13 cellular contexts compared by ENCODE assay signal in the genomic region with DNA sequence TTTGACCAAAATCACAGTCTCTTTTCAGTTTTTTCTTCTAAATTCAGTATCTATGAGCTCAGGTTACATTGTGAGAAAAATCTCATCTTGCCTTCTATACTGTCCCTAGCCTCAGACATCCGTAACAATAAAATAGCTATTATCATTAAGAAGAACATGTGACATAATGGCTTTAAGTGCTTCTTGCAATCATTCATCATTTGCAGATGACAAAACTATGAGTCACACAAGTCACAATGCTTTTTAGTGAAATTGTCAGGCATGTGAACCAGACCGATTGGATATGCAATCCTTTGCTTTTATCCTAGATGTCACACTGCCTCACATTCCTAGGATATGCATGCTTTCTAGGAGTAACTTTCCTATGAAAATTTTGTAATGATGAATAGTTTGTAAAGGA.
DNase-seq lines count a peak whose midpoint lies in the region; TF ChIP-seq lines count a peak whose summit lies in the region.
"Had no signal": no experiment of that assay in that cellular context is flagged by ENCODE, and none has a peak within 500 bp of the region (broad histone marks: within the 10 kb centered on the region; RNA-seq: fewer than 3 reads in every experiment).

No MANE protein-coding gene starts in this region.

- no peak for TF ChIP-seq CTCF in fibroblast of mammary gland (conservative IDR thresholded peaks at IDR 0.05; ENCODE audit: control insufficient read depth, insufficient read depth, low read depth, low read length)
- no peak for TF ChIP-seq CTCF in smooth muscle cell (IDR thresholded peaks at IDR 0.05; ENCODE audit: borderline replicate concordance, insufficient read depth, poor library complexity, severe bottlenecking)

- H2AFZ ChIP-seq in smooth muscle cell (ENCODE audit: low read depth): no peak overlapping the region

- H3F3A ChIP-seq in smooth muscle cell (ENCODE audit: low read depth): no peaks in the 10 kb centered on the region

- H3K4me3 ChIP-seq in fibroblast of mammary gland (ENCODE audit: control insufficient read depth, low read depth, low read length) (no peak overlapping the region), smooth muscle cell (no peak overlapping the region)
- H3K4me3 ChIP-seq: lung, upper lobe of left lung had no signal

- DNase-seq in DMS153 (lab: John Stamatoyannopoulos, UW) (peak; percentile 63), DMS153 treated with DMSO at 0.1 percent for 48 hours (lab: John Stamatoyannopoulos, UW; ENCODE audit: unreplicated experiment) (no peak), NCI-H774 (lab: John Stamatoyannopoulos, UW) (peak; percentile 20), fibroblast of mammary gland (ENCODE audit: low read depth) (peak; percentile 49), smooth muscle cell (lab: John Stamatoyannopoulos, UW; ENCODE audit: unreplicated experiment) (no peak), NCI-H187 (lab: John Stamatoyannopoulos, UW) (no peak), NCI-H1930 (lab: John Stamatoyannopoulos, UW) (no peak)
- no peak for DNase-seq in activated T-cell treated with anti-CD3 and anti-CD28 coated beads, Interleukin-2, amount 50 U/mL, for 1 hour
- DNase-seq: Kasumi-1; NK-92 treated with Interleukin-12 subunit alpha and Interleukin-12 subunit beta, amount 100 ng/mL, for 24 hours; upper lobe of left lung had no signal

- H3K4me1 ChIP-seq in smooth muscle cell (ENCODE audit: low read depth): no peaks in the 10 kb centered on the region
- H3K4me1 ChIP-seq: upper lobe of left lung had no signal

- no peaks in the 10 kb centered on the region for H3K9me3 ChIP-seq in smooth muscle cell (replicated peaks; ENCODE audit: low read depth)
- H3K9me3 ChIP-seq: upper lobe of left lung had no signal

- no peak overlapping the region for H3K4me2 ChIP-seq in smooth muscle cell

- H3K36me3 ChIP-seq in smooth muscle cell (ENCODE audit: low read depth): no peaks in the 10 kb centered on the region
- H3K36me3 ChIP-seq: upper lobe of left lung had no signal

- H3K27ac ChIP-seq in smooth muscle cell (ENCODE audit: low read depth): peak overlapping the region; percentile 61
- H3K27ac ChIP-seq: 22Rv1, upper lobe of left lung had no signal

- H3K27me3 ChIP-seq in smooth muscle cell (ENCODE audit: low read depth): no peaks in the 10 kb centered on the region
- H3K27me3 ChIP-seq: upper lobe of left lung had no signal

- 11% methylated on average over 2 of the region's 2 CpGs for WGBS in smooth muscle cell (ENCODE audit: low lambda C conversion rate)

- no peaks in the 10 kb centered on the region for H4K20me1 ChIP-seq in smooth muscle cell (ENCODE audit: low read depth)

- no peak overlapping the region for H3K9ac ChIP-seq in smooth muscle cell (ENCODE audit: low read depth)

- no peaks in the 10 kb centered on the region for H3K79me2 ChIP-seq in smooth muscle cell (ENCODE audit: low read depth)

Comparison
In these comparisons a context has a peak if more than half of its experiments do, and no peak if none do; other contexts are left out.
1. DNase-seq: peak in DMS153 (single experiment), NCI-H774 (single experiment) and fibroblast of mammary gland (single experiment); none in DMS153 treated with DMSO at 0.1 percent for 48 hours (single experiment), smooth muscle cell (single experiment), activated T-cell treated with anti-CD3 and anti-CD28 coated beads, Interleukin-2, amount 50 U/mL, for 1 hour (single experiment), NCI-H187 (0 of 2) and NCI-H1930 (0 of 2).